ENCODE assay signal across 1 cellular context in the genomic region with DNA sequence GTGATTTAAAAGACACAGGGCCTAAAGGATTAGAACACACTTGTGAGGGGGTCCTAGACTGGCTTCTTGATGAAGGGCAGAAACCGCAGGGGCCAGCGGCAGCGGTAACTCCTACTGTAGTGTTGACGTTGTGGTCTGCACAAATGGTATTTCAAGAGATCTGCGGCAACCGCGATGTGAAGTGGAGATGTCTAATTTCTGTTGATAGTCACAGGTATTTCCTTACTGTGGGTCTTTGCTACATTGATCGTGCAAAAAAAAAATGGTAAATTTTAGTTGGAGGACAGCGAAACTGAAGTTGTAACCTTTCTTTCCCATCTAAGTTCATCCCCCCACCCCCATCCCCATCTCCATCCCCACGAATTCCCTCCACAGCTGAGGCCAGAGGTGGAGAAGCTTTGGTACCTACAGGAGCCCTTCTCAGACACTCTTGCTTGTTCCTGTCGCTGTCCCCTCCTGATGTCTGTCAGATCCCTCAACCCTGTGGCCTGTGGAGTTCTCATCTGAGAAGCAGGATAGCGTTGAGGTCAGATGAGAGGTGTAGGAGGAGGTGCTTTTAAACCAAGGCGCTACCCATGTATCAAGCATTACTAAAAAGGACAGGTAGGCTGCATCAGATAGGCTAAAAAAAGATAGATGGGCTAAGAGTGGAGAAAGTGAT.
TF ChIP-seq lines count a peak whose summit lies in the region.

No MANE protein-coding gene starts in this region.

TF ChIP-seq in HEK293, 187 proteins besides CTCF, POLR2A, EP300 and RAD21 (continued from another document):
- no peak for TF ChIP-seq ZNF37A (tag by site-specific recombination; IDR thresholded peaks at IDR 0.05)
- TF ChIP-seq ZNF561 (tag by site-specific recombination; IDR thresholded peaks at IDR 0.05; ENCODE audit: borderline replicate concordance): 0 out of 2 replicates have a peak, but pooled peaks have one; percentile 13
- TF ChIP-seq ZSCAN16 (tag by site-specific recombination; IDR thresholded peaks at IDR 0.05): no peak
- TF ChIP-seq, protein P1, sequence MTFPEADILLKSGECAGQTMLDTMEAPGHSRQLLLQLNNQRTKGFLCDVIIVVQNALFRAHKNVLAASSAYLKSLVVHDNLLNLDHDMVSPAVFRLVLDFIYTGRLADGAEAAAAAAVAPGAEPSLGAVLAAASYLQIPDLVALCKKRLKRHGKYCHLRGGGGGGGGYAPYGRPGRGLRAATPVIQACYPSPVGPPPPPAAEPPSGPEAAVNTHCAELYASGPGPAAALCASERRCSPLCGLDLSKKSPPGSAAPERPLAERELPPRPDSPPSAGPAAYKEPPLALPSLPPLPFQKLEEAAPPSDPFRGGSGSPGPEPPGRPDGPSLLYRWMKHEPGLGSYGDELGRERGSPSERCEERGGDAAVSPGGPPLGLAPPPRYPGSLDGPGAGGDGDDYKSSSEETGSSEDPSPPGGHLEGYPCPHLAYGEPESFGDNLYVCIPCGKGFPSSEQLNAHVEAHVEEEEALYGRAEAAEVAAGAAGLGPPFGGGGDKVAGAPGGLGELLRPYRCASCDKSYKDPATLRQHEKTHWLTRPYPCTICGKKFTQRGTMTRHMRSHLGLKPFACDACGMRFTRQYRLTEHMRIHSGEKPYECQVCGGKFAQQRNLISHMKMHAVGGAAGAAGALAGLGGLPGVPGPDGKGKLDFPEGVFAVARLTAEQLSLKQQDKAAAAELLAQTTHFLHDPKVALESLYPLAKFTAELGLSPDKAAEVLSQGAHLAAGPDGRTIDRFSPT (tag by site-specific recombination; IDR thresholded peaks at IDR 0.05): no peak
- TF ChIP-seq ZNF707 (tag by site-specific recombination; IDR thresholded peaks at IDR 0.05): no peak
- TF ChIP-seq ZNF335 (tag by site-specific recombination; conservative IDR thresholded peaks at IDR 0.05): peak; percentile 59; the same call in 1 of the 2 replicates
- TF ChIP-seq, protein P2, sequence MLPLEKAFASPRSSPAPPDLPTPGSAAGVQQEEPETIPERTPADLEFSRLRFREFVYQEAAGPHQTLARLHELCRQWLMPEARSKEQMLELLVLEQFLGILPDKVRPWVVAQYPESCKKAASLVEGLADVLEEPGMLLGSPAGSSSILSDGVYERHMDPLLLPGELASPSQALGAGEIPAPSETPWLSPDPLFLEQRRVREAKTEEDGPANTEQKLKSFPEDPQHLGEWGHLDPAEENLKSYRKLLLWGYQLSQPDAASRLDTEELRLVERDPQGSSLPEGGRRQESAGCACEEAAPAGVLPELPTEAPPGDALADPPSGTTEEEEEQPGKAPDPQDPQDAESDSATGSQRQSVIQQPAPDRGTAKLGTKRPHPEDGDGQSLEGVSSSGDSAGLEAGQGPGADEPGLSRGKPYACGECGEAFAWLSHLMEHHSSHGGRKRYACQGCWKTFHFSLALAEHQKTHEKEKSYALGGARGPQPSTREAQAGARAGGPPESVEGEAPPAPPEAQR (tag by site-specific recombination; IDR thresholded peaks at IDR 0.05): no peak
- no peak for TF ChIP-seq ZNF629 (tag by site-specific recombination; IDR thresholded peaks at IDR 0.05)
- TF ChIP-seq, protein P3, sequence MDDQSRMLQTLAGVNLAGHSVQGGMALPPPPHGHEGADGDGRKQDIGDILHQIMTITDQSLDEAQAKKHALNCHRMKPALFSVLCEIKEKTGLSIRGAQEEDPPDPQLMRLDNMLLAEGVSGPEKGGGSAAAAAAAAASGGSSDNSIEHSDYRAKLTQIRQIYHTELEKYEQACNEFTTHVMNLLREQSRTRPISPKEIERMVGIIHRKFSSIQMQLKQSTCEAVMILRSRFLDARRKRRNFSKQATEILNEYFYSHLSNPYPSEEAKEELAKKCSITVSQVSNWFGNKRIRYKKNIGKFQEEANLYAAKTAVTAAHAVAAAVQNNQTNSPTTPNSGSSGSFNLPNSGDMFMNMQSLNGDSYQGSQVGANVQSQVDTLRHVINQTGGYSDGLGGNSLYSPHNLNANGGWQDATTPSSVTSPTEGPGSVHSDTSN (CRISPR knock-in tag; IDR thresholded peaks at IDR 0.05): no peak
- 0 out of 2 replicates have a peak, but pooled peaks have one; percentile 7 for TF ChIP-seq ZNF366 (tag by site-specific recombination; conservative IDR thresholded peaks at IDR 0.05)
- no peak for TF ChIP-seq YY2 (tag by site-specific recombination; IDR thresholded peaks at IDR 0.05)
- no peak for TF ChIP-seq ZNF391 (tag by site-specific recombination; IDR thresholded peaks at IDR 0.05; ENCODE audit: borderline replicate concordance, low read depth)
- TF ChIP-seq ZNF324 (tag by site-specific recombination; IDR thresholded peaks at IDR 0.05): no peak
- TF ChIP-seq, protein P4, sequence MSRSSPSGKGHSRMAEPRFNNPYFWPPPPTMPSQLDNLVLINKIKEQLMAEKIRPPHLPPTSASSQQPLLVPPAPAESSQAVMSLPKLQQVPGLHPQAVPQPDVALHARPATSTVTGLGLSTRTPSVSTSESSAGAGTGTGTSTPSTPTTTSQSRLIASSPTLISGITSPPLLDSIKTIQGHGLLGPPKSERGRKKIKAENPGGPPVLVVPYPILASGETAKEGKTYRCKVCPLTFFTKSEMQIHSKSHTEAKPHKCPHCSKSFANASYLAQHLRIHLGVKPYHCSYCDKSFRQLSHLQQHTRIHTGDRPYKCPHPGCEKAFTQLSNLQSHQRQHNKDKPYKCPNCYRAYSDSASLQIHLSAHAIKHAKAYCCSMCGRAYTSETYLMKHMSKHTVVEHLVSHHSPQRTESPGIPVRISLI (tag by site-specific recombination; IDR thresholded peaks at IDR 0.05): no peak
- TF ChIP-seq ZNF112 (tag by site-specific recombination; IDR thresholded peaks at IDR 0.05): no peak
- peak; percentile 51; the same call in 1 of the 2 replicates for TF ChIP-seq ZNF394 (tag by site-specific recombination; IDR thresholded peaks at IDR 0.05; ENCODE audit: borderline replicate concordance)
- TF ChIP-seq, protein P5, sequence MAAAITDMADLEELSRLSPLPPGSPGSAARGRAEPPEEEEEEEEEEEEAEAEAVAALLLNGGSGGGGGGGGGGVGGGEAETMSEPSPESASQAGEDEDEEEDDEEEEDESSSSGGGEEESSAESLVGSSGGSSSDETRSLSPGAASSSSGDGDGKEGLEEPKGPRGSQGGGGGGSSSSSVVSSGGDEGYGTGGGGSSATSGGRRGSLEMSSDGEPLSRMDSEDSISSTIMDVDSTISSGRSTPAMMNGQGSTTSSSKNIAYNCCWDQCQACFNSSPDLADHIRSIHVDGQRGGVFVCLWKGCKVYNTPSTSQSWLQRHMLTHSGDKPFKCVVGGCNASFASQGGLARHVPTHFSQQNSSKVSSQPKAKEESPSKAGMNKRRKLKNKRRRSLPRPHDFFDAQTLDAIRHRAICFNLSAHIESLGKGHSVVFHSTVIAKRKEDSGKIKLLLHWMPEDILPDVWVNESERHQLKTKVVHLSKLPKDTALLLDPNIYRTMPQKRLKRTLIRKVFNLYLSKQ (tag by site-specific recombination; IDR thresholded peaks at IDR 0.05; ENCODE audit: borderline replicate concordance): no peak
- TF ChIP-seq ZNF266 (tag by site-specific recombination; IDR thresholded peaks at IDR 0.05; ENCODE audit: low read depth): no peak
- peak; percentile 8; the same call in 1 of the 2 replicates for TF ChIP-seq ZNF600 (tag by site-specific recombination; IDR thresholded peaks at IDR 0.05)
- peak; percentile 50 for TF ChIP-seq OSR2 (tag by site-specific recombination; IDR thresholded peaks at IDR 0.05)
- TF ChIP-seq ZNF114 (tag by site-specific recombination; IDR thresholded peaks at IDR 0.05): no peak
- TF ChIP-seq ZNF23 (tag by site-specific recombination; IDR thresholded peaks at IDR 0.05; ENCODE audit: borderline replicate concordance): no peak
- TF ChIP-seq ZNF544 (tag by site-specific recombination; IDR thresholded peaks at IDR 0.05): no peak
- TF ChIP-seq GFI1B (tag by site-specific recombination; IDR thresholded peaks at IDR 0.05): no peak
- no peak for TF ChIP-seq ZNF350 (tag by site-specific recombination; IDR thresholded peaks at IDR 0.05)
- no peak for TF ChIP-seq ZNF530 (tag by site-specific recombination; IDR thresholded peaks at IDR 0.05; ENCODE audit: low read depth)
- TF ChIP-seq, protein P6, sequence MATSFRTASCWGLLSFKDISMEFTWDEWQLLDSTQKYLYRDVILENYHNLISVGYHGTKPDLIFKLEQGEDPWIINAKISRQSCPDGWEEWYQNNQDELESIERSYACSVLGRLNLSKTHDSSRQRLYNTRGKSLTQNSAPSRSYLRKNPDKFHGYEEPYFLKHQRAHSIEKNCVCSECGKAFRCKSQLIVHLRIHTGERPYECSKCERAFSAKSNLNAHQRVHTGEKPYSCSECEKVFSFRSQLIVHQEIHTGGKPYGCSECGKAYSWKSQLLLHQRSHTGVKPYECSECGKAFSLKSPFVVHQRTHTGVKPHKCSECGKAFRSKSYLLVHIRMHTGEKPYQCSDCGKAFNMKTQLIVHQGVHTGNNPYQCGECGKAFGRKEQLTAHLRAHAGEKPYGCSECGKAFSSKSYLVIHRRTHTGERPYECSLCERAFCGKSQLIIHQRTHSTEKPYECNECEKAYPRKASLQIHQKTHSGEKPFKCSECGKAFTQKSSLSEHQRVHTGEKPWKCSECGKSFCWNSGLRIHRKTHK (tag by site-specific recombination; IDR thresholded peaks at IDR 0.05): no peak
- TF ChIP-seq ZNF529 (tag by site-specific recombination; IDR thresholded peaks at IDR 0.05; ENCODE audit: insufficient replicate concordance): no peak
- TF ChIP-seq, protein P7, sequence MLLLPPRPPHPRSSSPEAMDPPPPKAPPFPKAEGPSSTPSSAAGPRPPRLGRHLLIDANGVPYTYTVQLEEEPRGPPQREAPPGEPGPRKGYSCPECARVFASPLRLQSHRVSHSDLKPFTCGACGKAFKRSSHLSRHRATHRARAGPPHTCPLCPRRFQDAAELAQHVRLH (tag by site-specific recombination; IDR thresholded peaks at IDR 0.05): no peak
- TF ChIP-seq ZNF558 (tag by site-specific recombination; IDR thresholded peaks at IDR 0.05): peak; percentile 65; the same call in 1 of the 2 replicates
- TF ChIP-seq ZNF473 (tag by site-specific recombination; IDR thresholded peaks at IDR 0.05): no peak
- TF ChIP-seq ZFHX2 (tag by site-specific recombination; conservative IDR thresholded peaks at IDR 0.05): no peak
- TF ChIP-seq MZF1 (tag by site-specific recombination; IDR thresholded peaks at IDR 0.05; ENCODE audit: borderline replicate concordance): peak; percentile 82
- TF ChIP-seq, protein P8, sequence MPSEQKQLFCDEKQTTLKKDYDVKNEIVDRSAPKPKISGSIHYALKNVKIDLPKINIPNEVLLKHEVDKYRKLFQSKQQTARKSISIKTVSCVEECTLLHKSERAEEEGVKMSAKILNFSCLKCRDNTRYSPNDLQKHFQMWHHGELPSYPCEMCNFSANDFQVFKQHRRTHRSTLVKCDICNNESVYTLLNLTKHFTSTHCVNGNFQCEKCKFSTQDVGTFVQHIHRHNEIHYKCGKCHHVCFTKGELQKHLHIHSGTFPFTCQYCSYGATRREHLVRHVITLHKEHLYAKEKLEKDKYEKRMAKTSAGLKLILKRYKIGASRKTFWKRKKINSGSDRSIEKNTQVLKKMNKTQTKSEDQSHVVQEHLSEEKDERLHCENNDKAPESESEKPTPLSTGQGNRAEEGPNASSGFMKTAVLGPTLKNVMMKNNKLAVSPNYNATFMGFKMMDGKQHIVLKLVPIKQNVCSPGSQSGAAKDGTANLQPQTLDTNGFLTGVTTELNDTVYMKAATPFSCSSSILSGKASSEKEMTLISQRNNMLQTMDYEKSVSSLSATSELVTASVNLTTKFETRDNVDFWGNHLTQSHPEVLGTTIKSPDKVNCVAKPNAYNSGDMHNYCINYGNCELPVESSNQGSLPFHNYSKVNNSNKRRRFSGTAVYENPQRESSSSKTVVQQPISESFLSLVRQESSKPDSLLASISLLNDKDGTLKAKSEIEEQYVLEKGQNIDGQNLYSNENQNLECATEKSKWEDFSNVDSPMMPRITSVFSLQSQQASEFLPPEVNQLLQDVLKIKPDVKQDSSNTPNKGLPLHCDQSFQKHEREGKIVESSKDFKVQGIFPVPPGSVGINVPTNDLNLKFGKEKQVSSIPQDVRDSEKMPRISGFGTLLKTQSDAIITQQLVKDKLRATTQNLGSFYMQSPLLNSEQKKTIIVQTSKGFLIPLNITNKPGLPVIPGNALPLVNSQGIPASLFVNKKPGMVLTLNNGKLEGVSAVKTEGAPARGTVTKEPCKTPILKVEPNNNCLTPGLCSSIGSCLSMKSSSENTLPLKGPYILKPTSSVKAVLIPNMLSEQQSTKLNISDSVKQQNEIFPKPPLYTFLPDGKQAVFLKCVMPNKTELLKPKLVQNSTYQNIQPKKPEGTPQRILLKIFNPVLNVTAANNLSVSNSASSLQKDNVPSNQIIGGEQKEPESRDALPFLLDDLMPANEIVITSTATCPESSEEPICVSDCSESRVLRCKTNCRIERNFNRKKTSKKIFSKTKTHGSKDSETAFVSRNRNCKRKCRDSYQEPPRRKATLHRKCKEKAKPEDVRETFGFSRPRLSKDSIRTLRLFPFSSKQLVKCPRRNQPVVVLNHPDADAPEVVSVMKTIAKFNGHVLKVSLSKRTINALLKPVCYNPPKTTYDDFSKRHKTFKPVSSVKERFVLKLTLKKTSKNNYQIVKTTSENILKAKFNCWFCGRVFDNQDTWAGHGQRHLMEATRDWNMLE (tag by site-specific recombination; conservative IDR thresholded peaks at IDR 0.05; ENCODE audit: low read depth): no peak
- TF ChIP-seq PRDM1 (tag by site-specific recombination; IDR thresholded peaks at IDR 0.05): 0 out of 2 replicates have a peak, but pooled peaks have one; percentile 34
- no peak for TF ChIP-seq ZNF792 (tag by site-specific recombination; IDR thresholded peaks at IDR 0.05)
- TF ChIP-seq ZNF623 (tag by site-specific recombination; IDR thresholded peaks at IDR 0.05): no peak
